8 cellular contexts compared by ENCODE assay signal in the genomic region with DNA sequence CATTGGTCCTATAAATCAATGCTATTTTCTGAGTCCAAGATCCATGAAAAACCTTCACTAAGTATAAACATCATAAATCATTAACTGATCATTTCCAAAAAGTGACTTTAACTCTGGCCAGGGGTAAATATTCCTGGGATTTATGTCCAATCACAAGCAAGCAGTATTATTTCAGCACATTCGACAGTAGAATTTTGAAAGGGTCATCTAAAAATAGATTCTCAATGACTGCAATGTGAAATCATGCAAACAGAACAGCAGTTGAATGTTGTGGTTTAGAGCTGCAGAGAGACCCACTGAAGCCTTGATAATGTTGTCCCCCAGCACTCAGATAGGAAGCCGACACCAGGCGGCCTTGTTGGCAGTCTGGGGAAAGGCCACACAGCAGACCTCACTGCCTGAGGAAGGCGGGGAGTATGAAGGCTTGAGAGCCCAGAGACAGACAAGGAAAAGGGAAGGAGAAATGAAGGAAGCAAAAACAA. TPM values are rescaled to one million over a fixed set of nuclear protein-coding genes. Genes with fewer than 3 reads are reported as not detected.
DNase-seq lines count a peak whose midpoint lies in the region; FAIRE-seq and TF ChIP-seq lines count a peak whose summit lies in the region.

No MANE protein-coding gene starts in this region.

- no peaks in the 10 kb centered on the region for H3K9me3 Mint-ChIP-seq in activated CD4-positive, alpha-beta T cell treated with anti-CD3 and anti-CD28 coated beads, Interleukin-2, amount 10 ng/mL, durations not matched to agents 24 days and 14 days

- H3K36me3 ChIP-seq in HEK293 (ENCODE audit: control insufficient read depth in 2 of 2, insufficient read depth in 1 of 2, low read length in 2 of 2) (no peaks in the 10 kb centered on the region), adipocyte (ENCODE audit: control insufficient read depth, insufficient read depth, low read length, severe bottlenecking) (no peaks in the 10 kb centered on the region), stomach (no peaks in the 10 kb centered on the region), testis (ENCODE audit: low read depth, missing control alignments) (no peaks in the 10 kb centered on the region)

- no peak for TF ChIP-seq EP300 in stomach (IDR thresholded peaks at IDR 0.05)

- TF ChIP-seq CTCF in HEK293 (tag by site-specific recombination; IDR thresholded peaks at IDR 0.05) (no peak), stomach (IDR thresholded peaks at IDR 0.05) (no peak), testis (IDR thresholded peaks at IDR 0.05) (no peak)

- no peaks in the 10 kb centered on the region for H3K36me3 Mint-ChIP-seq in activated CD4-positive, alpha-beta T cell treated with anti-CD3 and anti-CD28 coated beads, Interleukin-2, amount 10 ng/mL, durations not matched to agents 24 days and 14 days (ENCODE audit: low read depth)

- no peaks in the 10 kb centered on the region for H3K27me3 Mint-ChIP-seq in activated CD4-positive, alpha-beta T cell treated with anti-CD3 and anti-CD28 coated beads, Interleukin-2, amount 10 ng/mL, durations not matched to agents 24 days and 14 days

- POLR2A ChIA-PET in HEK293 (lab: Yijun Ruan, JAX): no interaction called here

- no peak for TF ChIP-seq POLR2A in stomach (IDR thresholded peaks at IDR 0.05)
- no peak for TF ChIP-seq POLR2A in testis (IDR thresholded peaks at IDR 0.05)

- peak; percentile 99 for FAIRE-seq in islet of Langerhans (lab: Jason Lieb, UNC)

- intact Hi-C loops in stomach (cut with DNase I; ENCODE audit: low total_unique reads): no loop called here
- intact Hi-C loops in testis (cut with DNase I; ENCODE audit: low total_unique reads): no loop called here
- intact Hi-C loops in activated CD4-positive, alpha-beta T cell treated with anti-CD3 and anti-CD28 coated beads, Interleukin-2, amount 10 ng/mL, durations not matched to agents 24 days and 14 days (cut with micrococcal nuclease): no loop called here

- H3K4me3 ChIP-seq in HEK293 (ENCODE audit: low read depth, low read length) (no peak overlapping the region), adipocyte (ENCODE audit: low read length) (peak overlapping the region; percentile 36), stomach (no peak overlapping the region), testis (no peak overlapping the region)

- H3K27me3 ChIP-seq in adipocyte (replicated peaks; ENCODE audit: control insufficient read depth, insufficient read depth, low read length) (no peaks in the 10 kb centered on the region), stomach (no peaks in the 10 kb centered on the region), testis (no peaks in the 10 kb centered on the region)

- 16 to 35% (median 29%) methylated on average over 4 of the region's 4 CpGs for WGBS in stomach, 5 donors
- 49 to 59% methylated on average over 4 of the region's 4 CpGs for WGBS in testis, 2 donors

- H3K27ac ChIP-seq in HEK293 (ENCODE audit: extremely low read depth, low read depth, low read length) (no peak overlapping the region), stomach (peak overlapping the region; percentile 60 to 69 (median 64)), testis (no peak overlapping the region)

- H3K9me3 ChIP-seq in HEK293 (ENCODE audit: control insufficient read depth, insufficient read depth, low read depth, low read length) (no peaks in the 10 kb centered on the region), adipocyte (ENCODE audit: control insufficient read depth, low read length) (no peaks in the 10 kb centered on the region), stomach (no peaks in the 10 kb centered on the region), testis (no peaks in the 10 kb centered on the region)

- H3K4me1 Mint-ChIP-seq in activated CD4-positive, alpha-beta T cell treated with anti-CD3 and anti-CD28 coated beads, Interleukin-2, amount 10 ng/mL, durations not matched to agents 24 days and 14 days: peaks cover 9% of the 10 kb centered on the region

- H3K4me1 ChIP-seq in HEK293 (ENCODE audit: control insufficient read depth, insufficient read depth, low read length) (no peaks in the 10 kb centered on the region; the same call in 1 of the 2 replicates), adipocyte (ENCODE audit: control insufficient read depth, insufficient read depth, low read length) (peaks cover 18% of the 10 kb centered on the region), stomach (peaks cover 8 to 51% (median 22%) of the 10 kb centered on the region in 4 donors), testis (peaks cover 6% of the 10 kb centered on the region)

- DNase-seq in adipocyte (ENCODE audit: low read depth): peak; percentile 52
- DNase-seq in stomach: no peak
- DNase-seq in activated gamma-delta T cell (lab: John Stamatoyannopoulos, UW): no peak
- DNase-seq in testis: no peak
- DNase-seq in activated CD4-positive, alpha-beta T cell treated with anti-CD3 and anti-CD28 coated beads, Interleukin-2, amount 10 ng/mL, durations not matched to agents 24 days and 14 days: no peak
- DNase-seq in globus pallidus (ENCODE audit: low spot score): no peak

- H3K9ac ChIP-seq in adipocyte (ENCODE audit: low read length): peak overlapping the region; percentile 74

- CTCF ChIA-PET in HEK293 (lab: Yijun Ruan, JAX): no interaction called here

- no peak overlapping the region for H3K4me3 Mint-ChIP-seq in activated CD4-positive, alpha-beta T cell treated with anti-CD3 and anti-CD28 coated beads, Interleukin-2, amount 10 ng/mL, durations not matched to agents 24 days and 14 days

- H3K27ac Mint-ChIP-seq in activated CD4-positive, alpha-beta T cell treated with anti-CD3 and anti-CD28 coated beads, Interleukin-2, amount 10 ng/mL, durations not matched to agents 24 days and 14 days: no peak overlapping the region

TF ChIP-seq in HEK293, 187 proteins besides CTCF, POLR2A, EP300 and RAD21:
- TF ChIP-seq ZNF530 (tag by site-specific recombination; IDR thresholded peaks at IDR 0.05; ENCODE audit: low read depth): no peak
- TF ChIP-seq, protein P1, sequence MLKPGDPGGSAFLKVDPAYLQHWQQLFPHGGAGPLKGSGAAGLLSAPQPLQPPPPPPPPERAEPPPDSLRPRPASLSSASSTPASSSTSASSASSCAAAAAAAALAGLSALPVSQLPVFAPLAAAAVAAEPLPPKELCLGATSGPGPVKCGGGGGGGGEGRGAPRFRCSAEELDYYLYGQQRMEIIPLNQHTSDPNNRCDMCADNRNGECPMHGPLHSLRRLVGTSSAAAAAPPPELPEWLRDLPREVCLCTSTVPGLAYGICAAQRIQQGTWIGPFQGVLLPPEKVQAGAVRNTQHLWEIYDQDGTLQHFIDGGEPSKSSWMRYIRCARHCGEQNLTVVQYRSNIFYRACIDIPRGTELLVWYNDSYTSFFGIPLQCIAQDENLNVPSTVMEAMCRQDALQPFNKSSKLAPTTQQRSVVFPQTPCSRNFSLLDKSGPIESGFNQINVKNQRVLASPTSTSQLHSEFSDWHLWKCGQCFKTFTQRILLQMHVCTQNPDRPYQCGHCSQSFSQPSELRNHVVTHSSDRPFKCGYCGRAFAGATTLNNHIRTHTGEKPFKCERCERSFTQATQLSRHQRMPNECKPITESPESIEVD (tag by site-specific recombination; IDR thresholded peaks at IDR 0.05): peak; percentile 69
- TF ChIP-seq, protein P2, sequence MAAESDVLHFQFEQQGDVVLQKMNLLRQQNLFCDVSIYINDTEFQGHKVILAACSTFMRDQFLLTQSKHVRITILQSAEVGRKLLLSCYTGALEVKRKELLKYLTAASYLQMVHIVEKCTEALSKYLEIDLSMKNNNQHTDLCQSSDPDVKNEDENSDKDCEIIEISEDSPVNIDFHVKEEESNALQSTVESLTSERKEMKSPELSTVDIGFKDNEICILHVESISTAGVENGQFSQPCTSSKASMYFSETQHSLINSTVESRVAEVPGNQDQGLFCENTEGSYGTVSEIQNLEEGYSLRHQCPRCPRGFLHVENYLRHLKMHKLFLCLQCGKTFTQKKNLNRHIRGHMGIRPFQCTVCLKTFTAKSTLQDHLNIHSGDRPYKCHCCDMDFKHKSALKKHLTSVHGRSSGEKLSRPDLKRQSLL (tag by site-specific recombination; IDR thresholded peaks at IDR 0.05): no peak

RNA-seq across cellular contexts. Expression of gene FAM107B, which starts 38.1 kb away (rescaled TPM):
- total RNA-seq in stomach (100 to 1,000 TPM in 3 of 5 donors, 10 to 100 TPM in 2; 18.7 to 397 (median 205) TPM), testis (10 to 100 TPM; 71.7 to 82.8 TPM)
- polyA plus RNA-seq in stomach (100 to 1,000 TPM in 2 of 3 donors, 10 to 100 TPM in 1; 31.4 to 162 (median 158) TPM), testis (ENCODE audit: insufficient read depth, low read depth, low replicate concordance) (89.5 TPM)
- 103 and 113 TPM in 2 replicates for total RNA-seq in activated CD4-positive, alpha-beta T cell treated with anti-CD3 and anti-CD28 coated beads, Interleukin-2, amount 10 ng/mL, durations not matched to agents 24 days and 14 days

Comparison
In these comparisons a context has a peak if more than half of its experiments do, and no peak if none do; other contexts are left out.
1. H3K27ac ChIP-seq: peak in stomach (5 of 5); none in HEK293 (single experiment) and testis (0 of 2).